Comparison of ENCODE assay signal across 26 cellular contexts in genomic region chr4:114495471-114495928, GRCh38.
DNase-seq lines count a peak whose midpoint lies in the region; ATAC-seq and TF ChIP-seq lines count a peak whose summit lies in the region.
"Had no signal": no experiment of that assay in that cellular context is flagged by ENCODE, and none has a peak within 500 bp of the region (broad histone marks: within the 10 kb centered on the region; RNA-seq: fewer than 3 reads in every experiment).

No MANE protein-coding gene starts in this region.

- TF ChIP-seq EP300 in SK-N-SH (IDR thresholded peaks at IDR 0.05; ENCODE audit: borderline replicate concordance in 1 of 2, low read depth in 1 of 2, low read length in 1 of 2) = no peak

- H4K20me1 ChIP-seq in SK-N-SH (ENCODE audit: insufficient read depth) = no peaks in the 10 kb centered on the region
- H4K20me1 ChIP-seq: BLaER1 had no signal

- no peak for DNase-seq in SK-N-SH
- DNase-seq in NT2/D1 (ENCODE audit: low read depth, low spot score) = peak; percentile 79
- DNase-seq in iPS DF 4.7 (ENCODE audit: extremely low read depth, low spot score) = peak; percentile 91
- DNase-seq in testis = peak; percentile 22
- no peak for DNase-seq in MV-4-11 (lab: John Stamatoyannopoulos, UW)
- DNase-seq: activated CD4-positive, CD25-positive, alpha-beta regulatory T cell treated with anti-CD3 and anti-CD28 coated beads, Interleukin-2, amount 50 U/mL, for 72 hours; activated CD8-positive, alpha-beta T cell treated with anti-CD3 and anti-CD28 coated beads for 36 hours; activated gamma-delta T cell; activated naive CD8-positive, alpha-beta T cell treated with anti-CD3 and anti-CD28 coated beads, Interleukin-2, amount 50 U/mL, for 24 hours; DMS79; KBM-7; left lung; naive B cell; NCI-H1694; NCI-H345; SHP77 treated with DMSO at 0.1 percent for 48 hours; stimulated activated CD4-positive, alpha-beta T cell treated with anti-CD3 and anti-CD28 coated beads, Interleukin-2, amount 100 ng/mL, for 48 hours; uterus had no signal

- TF ChIP-seq RAD21 in SK-N-SH (IDR thresholded peaks at IDR 0.05; ENCODE audit: low read length) = no peak

- no peak overlapping the region for H3K9ac ChIP-seq in SK-N-SH
- H3K9ac ChIP-seq in NT2/D1 (ENCODE audit: insufficient read length, low read depth) = no peak overlapping the region
- H3K9ac ChIP-seq: BLaER1 had no signal

- no peaks in the 10 kb centered on the region for H3K9me3 ChIP-seq in SK-N-SH
- peaks cover 17% of the 10 kb centered on the region; the same call in 1 of the 2 replicates for H3K9me3 ChIP-seq in NT2/D1 (ENCODE audit: insufficient read depth, low read length)
- H3K9me3 ChIP-seq in testis = no peaks in the 10 kb centered on the region
- H3K9me3 ChIP-seq: A549, BLaER1, left lung, suprapubic skin, uterus had no signal

- H3K4me3 ChIP-seq in SK-N-SH (ENCODE audit: low read depth in 2 of 2, low read length in 1 of 2) (no peak overlapping the region), NT2/D1 (ENCODE audit: insufficient read length, low read depth) (no peak overlapping the region), testis (no peak overlapping the region)
- H3K4me3 ChIP-seq: A549, BLaER1, left lung, suprapubic skin, uterus had no signal

- no peaks in the 10 kb centered on the region for H3F3A ChIP-seq in SK-N-SH (replicated peaks; ENCODE audit: insufficient read depth)

- H2AFZ ChIP-seq in SK-N-SH (ENCODE audit: low read depth) = no peak overlapping the region

- H3K4me1 ChIP-seq in SK-N-SH (ENCODE audit: control insufficient read depth in 1 of 2, insufficient read depth in 2 of 2, low read depth in 1 of 2, low read length in 1 of 2) = no peaks in the 10 kb centered on the region; a peak in 1 of 4 replicates
- no peaks in the 10 kb centered on the region for H3K4me1 ChIP-seq in NT2/D1 (ENCODE audit: insufficient read depth, insufficient read length)
- no peaks in the 10 kb centered on the region for H3K4me1 ChIP-seq in testis
- H3K4me1 ChIP-seq: A549, BLaER1, left lung, suprapubic skin, uterus had no signal

- TF ChIP-seq CTCF in SK-N-SH (IDR thresholded peaks at IDR 0.05) = no peak
- no peak for TF ChIP-seq CTCF in testis (IDR thresholded peaks at IDR 0.05)

- POLR2A ChIA-PET in SK-N-SH (lab: Yijun Ruan, JAX) = no interaction called here

- H3K27me3 ChIP-seq in SK-N-SH (ENCODE audit: insufficient read depth) = no peaks in the 10 kb centered on the region
- H3K27me3 ChIP-seq in NT2/D1 (ENCODE audit: insufficient read depth, insufficient read length) = no peaks in the 10 kb centered on the region
- no peaks in the 10 kb centered on the region for H3K27me3 ChIP-seq in testis
- H3K27me3 ChIP-seq: BLaER1, left lung, suprapubic skin, uterus had no signal

- no peaks in the 10 kb centered on the region for H3K9me2 ChIP-seq in SK-N-SH

- ATAC-seq in SK-N-SH treated with all-trans-retinoic acid at 6 μM for 48 hours (no peak), GM18502 (IDR thresholded peaks at IDR 0.05; ENCODE audit: poor library complexity, unreplicated experiment) (no peak), HG02759 (IDR thresholded peaks at IDR 0.05; ENCODE audit: unreplicated experiment) (no peak)
- ATAC-seq: A549; activated CD8-positive, alpha-beta T cell treated with anti-CD3 and anti-CD28 coated beads for 36 hours; activated naive CD8-positive, alpha-beta T cell treated with anti-CD3 and anti-CD28 coated beads, Interleukin-2, amount 50 U/mL, for 24 hours; HCT116; left lung; stimulated activated memory B cell treated with anti-CD40 and anti-IgM and Interleukin-4, amounts not matched to agents 10 μg/mL and 1 μg/mL and 100 μg/mL, for 72 hours had no signal

- H3K36me3 ChIP-seq in SK-N-SH (replicated peaks in 1 of 2; ENCODE audit: control insufficient read depth in 1 of 2, insufficient read depth in 2 of 2, low read length in 1 of 2) (no peaks in the 10 kb centered on the region), NT2/D1 (ENCODE audit: insufficient read depth, insufficient read length, low read length) (no peaks in the 10 kb centered on the region), testis (ENCODE audit: low read depth, missing control alignments) (no peaks in the 10 kb centered on the region)
- H3K36me3 ChIP-seq: BLaER1, left lung, suprapubic skin, uterus had no signal

- CTCF ChIA-PET in SK-N-SH (lab: Yijun Ruan, JAX) = no interaction called here

- H3K27ac ChIP-seq in SK-N-SH (ENCODE audit: low read depth in 2 of 2, low read length in 1 of 2) = no peak overlapping the region
- H3K27ac ChIP-seq in testis = no peak overlapping the region
- H3K27ac ChIP-seq: A549, BLaER1, left lung, suprapubic skin, uterus had no signal

- 0 out of 2 replicates have a peak overlapping the region, but pooled peaks have one; percentile 4 for H3K4me2 ChIP-seq in SK-N-SH
- H3K4me2 ChIP-seq: A549, BLaER1 had no signal

- no peak for TF ChIP-seq POLR2A in testis (IDR thresholded peaks at IDR 0.05)

- intact Hi-C loops in testis (cut with DNase I; ENCODE audit: low total_unique reads) = no loop called here

- WGBS in SK-N-SH (ENCODE audit: low lambda C conversion rate) = 13% methylated on average over 8 of the region's 8 CpGs
- WGBS in testis, 2 donors = 23 to 52% methylated on average over 8 of the region's 8 CpGs

- H3K79me2 ChIP-seq in SK-N-SH (ENCODE audit: insufficient read depth) = no peaks in the 10 kb centered on the region

TF ChIP-seq in SK-N-SH, 30 proteins besides CTCF, POLR2A, EP300 and RAD21 (continues in another document):
- TF ChIP-seq NFIC (IDR thresholded peaks at IDR 0.05; ENCODE audit: borderline replicate concordance) (no peak), TAF1 (IDR thresholded peaks at IDR 0.05; ENCODE audit: borderline replicate concordance, low read depth, low read length) (no peak), RCOR1 (IDR thresholded peaks at IDR 0.05; ENCODE audit: low read length) (no peak), FOXJ3 (CRISPR knock-in tag; IDR thresholded peaks at IDR 0.05) (no peak), MEF2A (IDR thresholded peaks at IDR 0.05; ENCODE audit: borderline replicate concordance, low read depth) (no peak), FOSL2 (IDR thresholded peaks at IDR 0.05; ENCODE audit: borderline replicate concordance, low read depth) (no peak)
- TF ChIP-seq, protein P1, sequence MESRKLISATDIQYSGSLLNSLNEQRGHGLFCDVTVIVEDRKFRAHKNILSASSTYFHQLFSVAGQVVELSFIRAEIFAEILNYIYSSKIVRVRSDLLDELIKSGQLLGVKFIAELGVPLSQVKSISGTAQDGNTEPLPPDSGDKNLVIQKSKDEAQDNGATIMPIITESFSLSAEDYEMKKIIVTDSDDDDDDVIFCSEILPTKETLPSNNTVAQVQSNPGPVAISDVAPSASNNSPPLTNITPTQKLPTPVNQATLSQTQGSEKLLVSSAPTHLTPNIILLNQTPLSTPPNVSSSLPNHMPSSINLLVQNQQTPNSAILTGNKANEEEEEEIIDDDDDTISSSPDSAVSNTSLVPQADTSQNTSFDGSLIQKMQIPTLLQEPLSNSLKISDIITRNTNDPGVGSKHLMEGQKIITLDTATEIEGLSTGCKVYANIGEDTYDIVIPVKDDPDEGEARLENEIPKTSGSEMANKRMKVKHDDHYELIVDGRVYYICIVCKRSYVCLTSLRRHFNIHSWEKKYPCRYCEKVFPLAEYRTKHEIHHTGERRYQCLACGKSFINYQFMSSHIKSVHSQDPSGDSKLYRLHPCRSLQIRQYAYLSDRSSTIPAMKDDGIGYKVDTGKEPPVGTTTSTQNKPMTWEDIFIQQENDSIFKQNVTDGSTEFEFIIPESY (IDR thresholded peaks at IDR 0.05; ENCODE audit: borderline replicate concordance, low read depth) = no peak
- TF ChIP-seq, protein P2, sequence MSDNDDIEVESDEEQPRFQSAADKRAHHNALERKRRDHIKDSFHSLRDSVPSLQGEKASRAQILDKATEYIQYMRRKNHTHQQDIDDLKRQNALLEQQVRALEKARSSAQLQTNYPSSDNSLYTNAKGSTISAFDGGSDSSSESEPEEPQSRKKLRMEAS (IDR thresholded peaks at IDR 0.05; ENCODE audit: low read depth) = no peak

TF ChIP-seq in SK-N-SH treated with all-trans-retinoic acid at 6 μM for 48 hours, 23 proteins besides CTCF, POLR2A, EP300 and RAD21:
- no peak for TF ChIP-seq ISL1 (CRISPR knock-in tag; IDR thresholded peaks at IDR 0.05)
- no peak for TF ChIP-seq ARNTL (CRISPR knock-in tag; IDR thresholded peaks at IDR 0.05; ENCODE audit: borderline replicate concordance, low read depth)
- no peak for TF ChIP-seq RARB (CRISPR knock-in tag; IDR thresholded peaks at IDR 0.05)
- TF ChIP-seq ZNF70 (CRISPR knock-in tag; IDR thresholded peaks at IDR 0.05) = no peak
- TF ChIP-seq, protein P3, sequence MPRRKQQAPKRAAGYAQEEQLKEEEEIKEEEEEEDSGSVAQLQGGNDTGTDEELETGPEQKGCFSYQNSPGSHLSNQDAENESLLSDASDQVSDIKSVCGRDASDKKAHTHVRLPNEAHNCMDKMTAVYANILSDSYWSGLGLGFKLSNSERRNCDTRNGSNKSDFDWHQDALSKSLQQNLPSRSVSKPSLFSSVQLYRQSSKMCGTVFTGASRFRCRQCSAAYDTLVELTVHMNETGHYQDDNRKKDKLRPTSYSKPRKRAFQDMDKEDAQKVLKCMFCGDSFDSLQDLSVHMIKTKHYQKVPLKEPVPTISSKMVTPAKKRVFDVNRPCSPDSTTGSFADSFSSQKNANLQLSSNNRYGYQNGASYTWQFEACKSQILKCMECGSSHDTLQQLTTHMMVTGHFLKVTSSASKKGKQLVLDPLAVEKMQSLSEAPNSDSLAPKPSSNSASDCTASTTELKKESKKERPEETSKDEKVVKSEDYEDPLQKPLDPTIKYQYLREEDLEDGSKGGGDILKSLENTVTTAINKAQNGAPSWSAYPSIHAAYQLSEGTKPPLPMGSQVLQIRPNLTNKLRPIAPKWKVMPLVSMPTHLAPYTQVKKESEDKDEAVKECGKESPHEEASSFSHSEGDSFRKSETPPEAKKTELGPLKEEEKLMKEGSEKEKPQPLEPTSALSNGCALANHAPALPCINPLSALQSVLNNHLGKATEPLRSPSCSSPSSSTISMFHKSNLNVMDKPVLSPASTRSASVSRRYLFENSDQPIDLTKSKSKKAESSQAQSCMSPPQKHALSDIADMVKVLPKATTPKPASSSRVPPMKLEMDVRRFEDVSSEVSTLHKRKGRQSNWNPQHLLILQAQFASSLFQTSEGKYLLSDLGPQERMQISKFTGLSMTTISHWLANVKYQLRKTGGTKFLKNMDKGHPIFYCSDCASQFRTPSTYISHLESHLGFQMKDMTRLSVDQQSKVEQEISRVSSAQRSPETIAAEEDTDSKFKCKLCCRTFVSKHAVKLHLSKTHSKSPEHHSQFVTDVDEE (CRISPR knock-in tag; IDR thresholded peaks at IDR 0.05) = no peak
- TF ChIP-seq ZC3H10 (CRISPR knock-in tag; IDR thresholded peaks at IDR 0.05) = no peak
TF ChIP-seq in SK-N-SH treated with all-trans-retinoic acid at 6 μM for 48 hours: peak in this region for 0.

Comparison
In these comparisons a context has a peak if more than half of its experiments do, and no peak if none do; other contexts are left out.
1. DNase-seq: peak in NT2/D1 (single experiment), iPS DF 4.7 (single experiment) and testis (single experiment); none in SK-N-SH (single experiment) and MV-4-11 (single experiment).